In genomic region chr3:42651248-42652091, GRCh38 we compare ENCODE assay signal across 9 cellular contexts. TPM values are rescaled to one million over a fixed set of nuclear protein-coding genes. Genes with fewer than 3 reads are reported as not detected.
A peak's percentile ranks its signal among the peaks of the same experiment; 100 is the strongest.
DNase-seq lines count a peak whose midpoint lies in the region; ATAC-seq and TF ChIP-seq lines count a peak whose summit lies in the region.
"Had no signal": no experiment of that assay in that cellular context is flagged by ENCODE, and none has a peak within 500 bp of the region (broad histone marks: within the 10 kb centered on the region; RNA-seq: fewer than 3 reads in every experiment).

No MANE protein-coding gene starts in this region.

- H3K4ac ChIP-seq in trophoblast cell (ENCODE audit: low read depth, low read length) = no peak overlapping the region

- H3K27me3 ChIP-seq in DND-41 (ENCODE audit: insufficient read depth, low read length, poor library complexity) = no peaks in the 10 kb centered on the region
- no peaks in the 10 kb centered on the region for H3K27me3 ChIP-seq in trophoblast cell (ENCODE audit: insufficient read depth, low read length)

- peak overlapping the region; percentile 41 for H2BK5ac ChIP-seq in trophoblast cell (ENCODE audit: low read depth, low read length, poor library complexity)

- no peak overlapping the region for H2AK5ac ChIP-seq in trophoblast cell (ENCODE audit: low read length)

- H3K79me1 ChIP-seq in trophoblast cell (ENCODE audit: low read length) = peaks cover 20% of the 10 kb centered on the region

- H3K4me2 ChIP-seq in DND-41 (ENCODE audit: insufficient read depth, low read length) (no peak overlapping the region), trophoblast cell (ENCODE audit: low read length) (peak overlapping the region; percentile 88)

- H2AFZ ChIP-seq in DND-41 (ENCODE audit: low read depth, low read length) (no peak overlapping the region), trophoblast cell (ENCODE audit: insufficient read depth, low read length, poor library complexity) (no peak overlapping the region)

- no peak for DNase-seq in DND-41
- peak; percentile 47 for DNase-seq in RWPE1 (ENCODE audit: low spot score)
- peak; percentile 26 for DNase-seq in epithelial cell of proximal tubule (ENCODE audit: low read depth)
- peak in 1 of 2 donors; percentile 18 for DNase-seq in trophoblast cell
- no peak for DNase-seq in OCI-M1 (lab: John Stamatoyannopoulos, UW)
- no peak for DNase-seq in NOMO-1 treated with dmso at 0.1 percent for 144 hours (lab: John Stamatoyannopoulos, UW; ENCODE audit: unreplicated experiment)
- no peak for DNase-seq in HT-29 (ENCODE audit: low spot score)
- DNase-seq: left cardiac atrium had no signal

- WGBS in trophoblast cell (ENCODE audit: extremely low coverage, insufficient coverage, insufficient read length) = no CpG with 5 or more reads among the region's 9 CpGs

- H4K20me1 ChIP-seq in DND-41 (ENCODE audit: insufficient read depth, low read length) = peaks cover 8% of the 10 kb centered on the region; the same call in 1 of the 2 replicates

- H3K9me3 ChIP-seq in DND-41 (ENCODE audit: insufficient read depth, low read length, severe bottlenecking) (no peaks in the 10 kb centered on the region), trophoblast cell (ENCODE audit: insufficient read depth, low read depth, low read length) (peaks cover 2% of the 10 kb centered on the region)

- H4K12ac ChIP-seq in trophoblast cell (ENCODE audit: low read depth, low read length) = no peak overlapping the region

- ATAC-seq in DND-41 (ENCODE audit: insufficient read depth, low read depth) (0 out of 3 replicates have a peak, but pooled peaks have one; percentile 14), GM18858 (IDR thresholded peaks at IDR 0.05; ENCODE audit: unreplicated experiment) (no peak)

- H3K4me3 ChIP-seq in DND-41 (ENCODE audit: low read depth in 1 of 2, low read length in 2 of 2) (no peak overlapping the region), epithelial cell of proximal tubule (ENCODE audit: low read depth, low read length) (no peak overlapping the region), trophoblast cell (ENCODE audit: low read depth, low read length) (no peak overlapping the region)

- POLR2A ChIA-PET in RWPE1 (lab: Yijun Ruan, JAX; ENCODE audit: low non-redundant PET) = no interaction called here

- H3K9ac ChIP-seq in DND-41 (ENCODE audit: low read depth, low read length) (no peak overlapping the region), trophoblast cell (ENCODE audit: low read length) (no peak overlapping the region)

- no peak overlapping the region for H4K91ac ChIP-seq in trophoblast cell (ENCODE audit: low read depth, low read length)

- H4K8ac ChIP-seq in trophoblast cell (ENCODE audit: low read depth, low read length) = no peak overlapping the region

- TF ChIP-seq CTCF in DND-41 (IDR thresholded peaks at IDR 0.05; ENCODE audit: borderline replicate concordance, extremely low read depth, low read length, poor library complexity, severe bottlenecking) (no peak), RWPE1 (conservative IDR thresholded peaks at IDR 0.05; ENCODE audit: low read depth) (no peak), epithelial cell of proximal tubule (conservative IDR thresholded peaks at IDR 0.05; ENCODE audit: low read depth, low read length) (no peak)

- no peak overlapping the region for H3K14ac ChIP-seq in trophoblast cell (ENCODE audit: low read length)

- peak overlapping the region; percentile 19 for H2BK12ac ChIP-seq in trophoblast cell (ENCODE audit: low read length)

- H3K4me1 ChIP-seq in DND-41 (ENCODE audit: insufficient read depth, low read length) = no peaks in the 10 kb centered on the region
- peaks cover 35 to 47% of the 10 kb centered on the region in 2 experiments for H3K4me1 ChIP-seq in trophoblast cell (ENCODE audit: control insufficient read depth in 1 of 2, insufficient read depth in 2 of 2, low read length in 2 of 2)

- H3K23ac ChIP-seq in trophoblast cell (ENCODE audit: low read length) = peak overlapping the region; percentile 42

- H3K27ac ChIP-seq in DND-41 (ENCODE audit: low read length) (no peak overlapping the region), RWPE1 (peak overlapping the region; percentile 86), trophoblast cell (ENCODE audit: low read depth, low read length) (peak overlapping the region; percentile 66)

- no peak overlapping the region for H2BK120ac ChIP-seq in trophoblast cell (ENCODE audit: insufficient read depth, low read length, poor library complexity)

- no peaks in the 10 kb centered on the region for H3K79me2 ChIP-seq in DND-41 (ENCODE audit: insufficient read depth, low read length)
- H3K79me2 ChIP-seq in trophoblast cell (ENCODE audit: control insufficient read depth, insufficient read depth, low read length, poor library complexity) = peaks cover 10% of the 10 kb centered on the region

- CTCF ChIA-PET in RWPE1 (lab: Yijun Ruan, JAX) = interaction anchor here (0.8 kb wide), 1 partner anchor 93 kb away, joined by 3 read pairs; no protein-coding TSS in a partner anchor

- no peak overlapping the region for H3K18ac ChIP-seq in trophoblast cell (ENCODE audit: low read length)

- H3K36me3 ChIP-seq in DND-41 (ENCODE audit: insufficient read depth, low read length) (peaks cover 25% of the 10 kb centered on the region), trophoblast cell (ENCODE audit: control insufficient read depth in 1 of 2, insufficient read depth in 2 of 2, low read length in 2 of 2) (peaks cover 5 to 13% of the 10 kb centered on the region in 2 experiments)

RNA-seq across cellular contexts. Expression of gene ZBTB47, which starts 2.0 kb away (rescaled TPM):
- total RNA-seq in epithelial cell of proximal tubule = 5.6 and 6.2 TPM in 2 replicates
- 3.2 and 3.4 TPM in 2 replicates for polyA plus RNA-seq in trophoblast cell (2013)
- 1.1 TPM in 2 replicates for total RNA-seq in HT-29 (2014; rRNA removed; shearing (Covaris generic))

RNA-seq across cellular contexts. Expression of gene KLHL40, which starts 33.9 kb away (rescaled TPM):
- not detected in 2 replicates for total RNA-seq in epithelial cell of proximal tubule
- not detected in 2 replicates for polyA plus RNA-seq in trophoblast cell (2013)
- not detected in 2 replicates for total RNA-seq in HT-29 (2014; rRNA removed; shearing (Covaris generic))

RNA-seq across cellular contexts. Expression of gene NKTR, which starts 51.0 kb away (rescaled TPM):
- total RNA-seq in epithelial cell of proximal tubule = 18.2 and 24.3 TPM in 2 replicates
- 35.3 and 36.7 TPM in 2 replicates for polyA plus RNA-seq in trophoblast cell (2013)
- total RNA-seq in HT-29 (2014; rRNA removed; shearing (Covaris generic)) = 20.0 and 21.8 TPM in 2 replicates

RNA-seq across cellular contexts. Expression of gene HHATL, which starts 51.1 kb away (rescaled TPM):
- not detected in 2 replicates for total RNA-seq in epithelial cell of proximal tubule
- 0.43 and 0.63 TPM in 2 replicates for polyA plus RNA-seq in trophoblast cell (2013)
- total RNA-seq in HT-29 (2014; rRNA removed; shearing (Covaris generic)) = not detected in 2 replicates

Comparison
In these comparisons a context has a peak if more than half of its experiments do, and no peak if none do; other contexts are left out.
1. DNase-seq: peak in RWPE1 (single experiment) and epithelial cell of proximal tubule (single experiment); none in DND-41 (single experiment), OCI-M1 (single experiment), NOMO-1 treated with dmso at 0.1 percent for 144 hours (single experiment) and HT-29 (single experiment).